ENCODE assay signal across 1 cellular context in the genomic region with DNA sequence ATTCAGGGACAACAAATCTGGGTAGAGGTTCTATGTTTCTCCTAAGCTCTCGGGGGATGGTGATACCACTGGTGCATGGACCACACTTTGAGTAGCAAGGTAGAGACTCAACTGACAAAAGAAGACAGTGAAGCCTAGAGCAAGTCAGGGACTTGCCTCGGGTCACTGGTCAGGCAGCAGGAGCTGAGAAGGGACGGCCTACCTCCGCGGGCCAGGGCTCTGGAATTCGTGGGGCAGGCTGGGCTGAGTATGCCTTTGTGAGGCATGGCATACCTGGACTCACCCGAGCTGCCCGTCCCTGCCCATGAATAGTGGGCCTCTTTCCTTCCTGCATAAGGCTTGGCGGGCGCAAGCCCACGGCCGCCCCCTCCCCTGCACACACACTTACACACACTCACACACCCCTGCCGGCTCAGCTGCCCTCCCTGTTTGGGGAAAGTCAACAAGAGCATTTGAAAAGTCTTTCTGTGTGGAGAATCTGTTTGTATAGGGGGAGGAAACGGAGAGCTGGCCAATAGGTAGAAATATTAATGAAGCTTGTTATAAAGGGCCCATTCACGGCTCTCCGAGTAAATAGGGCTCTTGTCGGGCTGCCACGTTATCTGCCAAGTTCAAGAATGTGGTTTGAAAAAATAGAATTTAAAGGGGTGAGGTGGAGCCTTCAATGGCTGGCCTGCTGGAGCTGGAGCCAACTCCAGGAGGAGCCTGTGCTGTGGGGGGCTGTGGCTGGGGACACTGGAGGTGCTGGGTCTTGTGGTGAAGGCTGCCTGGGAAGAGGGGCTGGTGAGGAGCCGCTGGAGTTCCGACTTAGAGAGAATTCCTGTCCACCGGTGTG.
TF ChIP-seq lines count a peak whose summit lies in the region.

No MANE protein-coding gene starts in this region.

TF ChIP-seq in HepG2, 621 proteins besides CTCF, POLR2A, EP300 and RAD21 (continued from another document and continues in another):
- TF ChIP-seq, protein P1, sequence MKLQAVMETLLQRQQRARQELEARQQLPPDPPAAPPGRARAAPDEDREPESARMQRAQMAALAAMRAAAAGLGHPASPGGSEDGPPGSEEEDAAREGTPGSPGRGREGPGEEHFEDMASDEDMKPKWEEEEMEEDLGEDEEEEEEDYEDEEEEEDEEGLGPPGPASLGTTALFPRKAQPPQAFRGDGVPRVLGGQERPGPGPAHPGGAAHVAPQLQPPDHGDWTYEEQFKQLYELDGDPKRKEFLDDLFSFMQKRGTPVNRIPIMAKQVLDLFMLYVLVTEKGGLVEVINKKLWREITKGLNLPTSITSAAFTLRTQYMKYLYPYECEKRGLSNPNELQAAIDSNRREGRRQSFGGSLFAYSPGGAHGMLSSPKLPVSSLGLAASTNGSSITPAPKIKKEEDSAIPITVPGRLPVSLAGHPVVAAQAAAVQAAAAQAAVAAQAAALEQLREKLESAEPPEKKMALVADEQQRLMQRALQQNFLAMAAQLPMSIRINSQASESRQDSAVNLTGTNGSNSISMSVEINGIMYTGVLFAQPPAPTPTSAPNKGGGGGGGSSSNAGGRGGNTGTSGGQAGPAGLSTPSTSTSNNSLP (IDR thresholded peaks at IDR 0.05; ENCODE audit: low read depth, low read length): no peak; the same call in none of the 2 replicates
- TF ChIP-seq ZNF501 (CRISPR knock-in tag; IDR thresholded peaks at IDR 0.05): peak; percentile 73
- no peak for TF ChIP-seq RORA (CRISPR knock-in tag; IDR thresholded peaks at IDR 0.05)
- peak; percentile 16; the same call in 1 of the 2 replicates for TF ChIP-seq MEIS2 (CRISPR knock-in tag; IDR thresholded peaks at IDR 0.05)
- TF ChIP-seq NCOA1 (CRISPR knock-in tag; IDR thresholded peaks at IDR 0.05): no peak
- peak; percentile 92 for TF ChIP-seq SOX5 (CRISPR knock-in tag; IDR thresholded peaks at IDR 0.05; ENCODE audit: borderline replicate concordance)
- TF ChIP-seq SIX4 (CRISPR knock-in tag; IDR thresholded peaks at IDR 0.05): peak; percentile 90
- TF ChIP-seq, protein P2, sequence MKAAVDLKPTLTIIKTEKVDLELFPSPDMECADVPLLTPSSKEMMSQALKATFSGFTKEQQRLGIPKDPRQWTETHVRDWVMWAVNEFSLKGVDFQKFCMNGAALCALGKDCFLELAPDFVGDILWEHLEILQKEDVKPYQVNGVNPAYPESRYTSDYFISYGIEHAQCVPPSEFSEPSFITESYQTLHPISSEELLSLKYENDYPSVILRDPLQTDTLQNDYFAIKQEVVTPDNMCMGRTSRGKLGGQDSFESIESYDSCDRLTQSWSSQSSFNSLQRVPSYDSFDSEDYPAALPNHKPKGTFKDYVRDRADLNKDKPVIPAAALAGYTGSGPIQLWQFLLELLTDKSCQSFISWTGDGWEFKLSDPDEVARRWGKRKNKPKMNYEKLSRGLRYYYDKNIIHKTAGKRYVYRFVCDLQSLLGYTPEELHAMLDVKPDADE (CRISPR knock-in tag; IDR thresholded peaks at IDR 0.05): no peak
- TF ChIP-seq CBX5 (CRISPR knock-in tag; IDR thresholded peaks at IDR 0.05; ENCODE audit: borderline replicate concordance): peak; percentile 85; the same call in 1 of the 2 replicates
- TF ChIP-seq ZNF296 (CRISPR knock-in tag; conservative IDR thresholded peaks at IDR 0.05): peak; percentile 49; the same call in 1 of the 2 replicates
- TF ChIP-seq, protein P3, sequence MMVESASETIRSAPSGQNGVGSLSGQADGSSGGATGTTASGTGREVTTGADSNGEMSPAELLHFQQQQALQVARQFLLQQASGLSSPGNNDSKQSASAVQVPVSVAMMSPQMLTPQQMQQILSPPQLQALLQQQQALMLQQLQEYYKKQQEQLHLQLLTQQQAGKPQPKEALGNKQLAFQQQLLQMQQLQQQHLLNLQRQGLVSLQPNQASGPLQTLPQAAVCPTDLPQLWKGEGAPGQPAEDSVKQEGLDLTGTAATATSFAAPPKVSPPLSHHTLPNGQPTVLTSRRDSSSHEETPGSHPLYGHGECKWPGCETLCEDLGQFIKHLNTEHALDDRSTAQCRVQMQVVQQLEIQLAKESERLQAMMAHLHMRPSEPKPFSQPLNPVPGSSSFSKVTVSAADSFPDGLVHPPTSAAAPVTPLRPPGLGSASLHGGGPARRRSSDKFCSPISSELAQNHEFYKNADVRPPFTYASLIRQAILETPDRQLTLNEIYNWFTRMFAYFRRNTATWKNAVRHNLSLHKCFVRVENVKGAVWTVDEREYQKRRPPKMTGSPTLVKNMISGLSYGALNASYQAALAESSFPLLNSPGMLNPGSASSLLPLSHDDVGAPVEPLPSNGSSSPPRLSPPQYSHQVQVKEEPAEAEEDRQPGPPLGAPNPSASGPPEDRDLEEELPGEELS (CRISPR knock-in tag; IDR thresholded peaks at IDR 0.05): peak; percentile 94
- no peak for TF ChIP-seq SP1 (IDR thresholded peaks at IDR 0.05)
- TF ChIP-seq SP1 (CRISPR knock-in tag; IDR thresholded peaks at IDR 0.05): 0 out of 2 replicates have a peak, but pooled peaks have one; percentile 15
- TF ChIP-seq PTBP1 (IDR thresholded peaks at IDR 0.05; ENCODE audit: low read depth, low read length, poor library complexity, severe bottlenecking): peak; percentile 1
- TF ChIP-seq, protein P4, sequence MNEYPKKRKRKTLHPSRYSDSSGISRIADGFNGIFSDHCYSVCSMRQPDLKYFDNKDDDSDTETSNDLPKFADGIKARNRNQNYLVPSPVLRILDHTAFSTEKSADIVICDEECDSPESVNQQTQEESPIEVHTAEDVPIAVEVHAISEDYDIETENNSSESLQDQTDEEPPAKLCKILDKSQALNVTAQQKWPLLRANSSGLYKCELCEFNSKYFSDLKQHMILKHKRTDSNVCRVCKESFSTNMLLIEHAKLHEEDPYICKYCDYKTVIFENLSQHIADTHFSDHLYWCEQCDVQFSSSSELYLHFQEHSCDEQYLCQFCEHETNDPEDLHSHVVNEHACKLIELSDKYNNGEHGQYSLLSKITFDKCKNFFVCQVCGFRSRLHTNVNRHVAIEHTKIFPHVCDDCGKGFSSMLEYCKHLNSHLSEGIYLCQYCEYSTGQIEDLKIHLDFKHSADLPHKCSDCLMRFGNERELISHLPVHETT (CRISPR knock-in tag; conservative IDR thresholded peaks at IDR 0.05): peak; percentile 63
- TF ChIP-seq ZNF607 (CRISPR knock-in tag; IDR thresholded peaks at IDR 0.05; ENCODE audit: borderline replicate concordance): peak; percentile 67; the same call in 1 of the 2 replicates
- no peak; the same call in 1 of the 2 replicates for TF ChIP-seq SNAPC2 (CRISPR knock-in tag; IDR thresholded peaks at IDR 0.05)
- TF ChIP-seq MAF1 (CRISPR knock-in tag; IDR thresholded peaks at IDR 0.05; ENCODE audit: borderline replicate concordance): 0 out of 2 replicates have a peak, but pooled peaks have one; percentile 31
- TF ChIP-seq, protein P5, sequence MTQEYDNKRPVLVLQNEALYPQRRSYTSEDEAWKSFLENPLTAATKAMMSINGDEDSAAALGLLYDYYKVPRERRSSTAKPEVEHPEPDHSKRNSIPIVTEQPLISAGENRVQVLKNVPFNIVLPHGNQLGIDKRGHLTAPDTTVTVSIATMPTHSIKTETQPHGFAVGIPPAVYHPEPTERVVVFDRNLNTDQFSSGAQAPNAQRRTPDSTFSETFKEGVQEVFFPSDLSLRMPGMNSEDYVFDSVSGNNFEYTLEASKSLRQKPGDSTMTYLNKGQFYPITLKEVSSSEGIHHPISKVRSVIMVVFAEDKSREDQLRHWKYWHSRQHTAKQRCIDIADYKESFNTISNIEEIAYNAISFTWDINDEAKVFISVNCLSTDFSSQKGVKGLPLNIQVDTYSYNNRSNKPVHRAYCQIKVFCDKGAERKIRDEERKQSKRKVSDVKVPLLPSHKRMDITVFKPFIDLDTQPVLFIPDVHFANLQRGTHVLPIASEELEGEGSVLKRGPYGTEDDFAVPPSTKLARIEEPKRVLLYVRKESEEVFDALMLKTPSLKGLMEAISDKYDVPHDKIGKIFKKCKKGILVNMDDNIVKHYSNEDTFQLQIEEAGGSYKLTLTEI (CRISPR knock-in tag; conservative IDR thresholded peaks at IDR 0.05): no peak
- no peak for TF ChIP-seq MAFF (IDR thresholded peaks at IDR 0.05; ENCODE audit: low read depth, low read length)
- TF ChIP-seq ELF1 (CRISPR knock-in tag; IDR thresholded peaks at IDR 0.05): peak; percentile 64
- peak; percentile 88 for TF ChIP-seq KDM4B (CRISPR knock-in tag; IDR thresholded peaks at IDR 0.05)
- TF ChIP-seq, protein P6, sequence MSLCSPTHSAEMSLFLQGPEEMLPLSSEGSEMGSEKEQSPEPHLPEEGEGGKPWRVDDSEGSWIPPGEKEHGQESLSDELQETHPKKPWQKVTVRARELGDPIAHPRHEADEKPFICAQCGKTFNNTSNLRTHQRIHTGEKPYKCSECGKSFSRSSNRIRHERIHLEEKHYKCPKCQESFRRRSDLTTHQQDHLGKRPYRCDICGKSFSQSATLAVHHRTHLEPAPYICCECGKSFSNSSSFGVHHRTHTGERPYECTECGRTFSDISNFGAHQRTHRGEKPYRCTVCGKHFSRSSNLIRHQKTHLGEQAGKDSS (CRISPR knock-in tag; IDR thresholded peaks at IDR 0.05; ENCODE audit: borderline replicate concordance, low read depth): peak; percentile 57; the same call in 1 of the 2 replicates
- peak; percentile 85 for TF ChIP-seq ZFP1 (CRISPR knock-in tag; IDR thresholded peaks at IDR 0.05)
- peak; percentile 85 for TF ChIP-seq CREM (IDR thresholded peaks at IDR 0.05)
- TF ChIP-seq CREM (CRISPR knock-in tag; IDR thresholded peaks at IDR 0.05): no peak
- TF ChIP-seq ZNF781 (CRISPR knock-in tag; IDR thresholded peaks at IDR 0.05; ENCODE audit: borderline replicate concordance, not compliant biosample characterization): peak; percentile 69
- TF ChIP-seq, protein P7, sequence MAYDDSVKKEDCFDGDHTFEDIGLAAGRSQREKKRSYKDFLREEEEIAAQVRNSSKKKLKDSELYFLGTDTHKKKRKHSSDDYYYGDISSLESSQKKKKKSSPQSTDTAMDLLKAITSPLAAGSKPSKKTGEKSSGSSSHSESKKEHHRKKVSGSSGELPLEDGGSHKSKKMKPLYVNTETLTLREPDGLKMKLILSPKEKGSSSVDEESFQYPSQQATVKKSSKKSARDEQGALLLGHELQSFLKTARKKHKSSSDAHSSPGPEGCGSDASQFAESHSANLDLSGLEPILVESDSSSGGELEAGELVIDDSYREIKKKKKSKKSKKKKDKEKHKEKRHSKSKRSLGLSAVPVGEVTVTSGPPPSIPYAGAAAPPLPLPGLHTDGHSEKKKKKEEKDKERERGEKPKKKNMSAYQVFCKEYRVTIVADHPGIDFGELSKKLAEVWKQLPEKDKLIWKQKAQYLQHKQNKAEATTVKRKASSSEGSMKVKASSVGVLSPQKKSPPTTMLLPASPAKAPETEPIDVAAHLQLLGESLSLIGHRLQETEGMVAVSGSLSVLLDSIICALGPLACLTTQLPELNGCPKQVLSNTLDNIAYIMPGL (CRISPR knock-in tag; IDR thresholded peaks at IDR 0.05; ENCODE audit: borderline replicate concordance in 1 of 2, low read depth in 1 of 2): 0 out of 4 replicates have a peak, but pooled peaks of 1 of the 2 experiments have one; percentile 8
- 0 out of 2 replicates have a peak, but pooled peaks have one; percentile 24 for TF ChIP-seq MZF1 (CRISPR knock-in tag; IDR thresholded peaks at IDR 0.05; ENCODE audit: borderline replicate concordance)
- TF ChIP-seq ZNF761 (CRISPR knock-in tag; conservative IDR thresholded peaks at IDR 0.05): 0 out of 2 replicates have a peak, but pooled peaks have one; percentile 17
- peak; percentile 95 for TF ChIP-seq SALL1 (CRISPR knock-in tag; IDR thresholded peaks at IDR 0.05)
- peak; percentile 63; the same call in 1 of the 2 replicates for TF ChIP-seq ZNF891 (CRISPR knock-in tag; IDR thresholded peaks at IDR 0.05)
- no peak for TF ChIP-seq ATF7 (IDR thresholded peaks at IDR 0.05)
- TF ChIP-seq ATF7 (CRISPR knock-in tag; IDR thresholded peaks at IDR 0.05): peak; percentile 15; the same call in 1 of the 2 replicates
- TF ChIP-seq RBFOX2 (IDR thresholded peaks at IDR 0.05; ENCODE audit: low read depth, low read length): peak; percentile 67; the same call in 1 of the 2 replicates
- peak; percentile 74 for TF ChIP-seq MED8 (CRISPR knock-in tag; IDR thresholded peaks at IDR 0.05; ENCODE audit: insufficient replicate concordance)
- peak; percentile 97 for TF ChIP-seq PHF21A (CRISPR knock-in tag; IDR thresholded peaks at IDR 0.05)
- TF ChIP-seq ZFY (CRISPR knock-in tag; IDR thresholded peaks at IDR 0.05): peak; percentile 60
- TF ChIP-seq, protein P8, sequence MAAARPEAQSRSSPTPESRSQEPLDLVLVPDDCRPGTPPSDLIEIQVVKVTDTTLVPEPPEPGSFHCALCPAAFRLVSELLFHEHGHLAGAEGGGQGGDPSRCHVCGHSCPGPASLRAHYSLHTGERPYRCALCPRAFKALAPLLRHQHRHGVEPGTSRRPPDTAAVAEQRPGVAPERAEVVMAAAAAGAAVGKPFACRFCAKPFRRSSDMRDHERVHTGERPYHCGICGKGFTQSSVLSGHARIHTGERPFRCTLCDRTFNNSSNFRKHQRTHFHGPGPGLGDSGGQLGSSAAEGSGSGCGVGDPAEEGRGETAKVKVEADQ (CRISPR knock-in tag; IDR thresholded peaks at IDR 0.05; ENCODE audit: borderline replicate concordance): peak; percentile 33; the same call in 1 of the 2 replicates
- TF ChIP-seq ZNF737 (CRISPR knock-in tag; IDR thresholded peaks at IDR 0.05; ENCODE audit: borderline replicate concordance): no peak
- TF ChIP-seq RFXAP (CRISPR knock-in tag; IDR thresholded peaks at IDR 0.05; ENCODE audit: borderline replicate concordance): peak; percentile 49; the same call in 1 of the 2 replicates
- no peak for TF ChIP-seq KLF13 (CRISPR knock-in tag; IDR thresholded peaks at IDR 0.05)
- TF ChIP-seq, protein P9, sequence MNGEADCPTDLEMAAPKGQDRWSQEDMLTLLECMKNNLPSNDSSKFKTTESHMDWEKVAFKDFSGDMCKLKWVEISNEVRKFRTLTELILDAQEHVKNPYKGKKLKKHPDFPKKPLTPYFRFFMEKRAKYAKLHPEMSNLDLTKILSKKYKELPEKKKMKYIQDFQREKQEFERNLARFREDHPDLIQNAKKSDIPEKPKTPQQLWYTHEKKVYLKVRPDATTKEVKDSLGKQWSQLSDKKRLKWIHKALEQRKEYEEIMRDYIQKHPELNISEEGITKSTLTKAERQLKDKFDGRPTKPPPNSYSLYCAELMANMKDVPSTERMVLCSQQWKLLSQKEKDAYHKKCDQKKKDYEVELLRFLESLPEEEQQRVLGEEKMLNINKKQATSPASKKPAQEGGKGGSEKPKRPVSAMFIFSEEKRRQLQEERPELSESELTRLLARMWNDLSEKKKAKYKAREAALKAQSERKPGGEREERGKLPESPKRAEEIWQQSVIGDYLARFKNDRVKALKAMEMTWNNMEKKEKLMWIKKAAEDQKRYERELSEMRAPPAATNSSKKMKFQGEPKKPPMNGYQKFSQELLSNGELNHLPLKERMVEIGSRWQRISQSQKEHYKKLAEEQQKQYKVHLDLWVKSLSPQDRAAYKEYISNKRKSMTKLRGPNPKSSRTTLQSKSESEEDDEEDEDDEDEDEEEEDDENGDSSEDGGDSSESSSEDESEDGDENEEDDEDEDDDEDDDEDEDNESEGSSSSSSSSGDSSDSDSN (CRISPR knock-in tag; IDR thresholded peaks at IDR 0.05): peak; percentile 86
- TF ChIP-seq, protein P10, sequence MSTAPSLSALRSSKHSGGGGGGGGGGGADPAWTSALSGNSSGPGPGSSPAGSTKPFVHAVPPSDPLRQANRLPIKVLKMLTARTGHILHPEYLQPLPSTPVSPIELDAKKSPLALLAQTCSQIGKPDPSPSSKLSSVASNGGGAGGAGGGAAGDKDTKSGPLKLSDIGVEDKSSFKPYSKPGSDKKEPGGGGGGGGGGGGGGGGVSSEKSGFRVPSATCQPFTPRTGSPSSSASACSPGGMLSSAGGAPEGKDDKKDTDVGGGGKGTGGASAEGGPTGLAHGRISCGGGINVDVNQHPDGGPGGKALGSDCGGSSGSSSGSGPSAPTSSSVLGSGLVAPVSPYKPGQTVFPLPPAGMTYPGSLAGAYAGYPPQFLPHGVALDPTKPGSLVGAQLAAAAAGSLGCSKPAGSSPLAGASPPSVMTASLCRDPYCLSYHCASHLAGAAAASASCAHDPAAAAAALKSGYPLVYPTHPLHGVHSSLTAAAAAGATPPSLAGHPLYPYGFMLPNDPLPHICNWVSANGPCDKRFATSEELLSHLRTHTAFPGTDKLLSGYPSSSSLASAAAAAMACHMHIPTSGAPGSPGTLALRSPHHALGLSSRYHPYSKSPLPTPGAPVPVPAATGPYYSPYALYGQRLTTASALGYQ (CRISPR knock-in tag; IDR thresholded peaks at IDR 0.05): peak; percentile 93
